In the genomic region with DNA sequence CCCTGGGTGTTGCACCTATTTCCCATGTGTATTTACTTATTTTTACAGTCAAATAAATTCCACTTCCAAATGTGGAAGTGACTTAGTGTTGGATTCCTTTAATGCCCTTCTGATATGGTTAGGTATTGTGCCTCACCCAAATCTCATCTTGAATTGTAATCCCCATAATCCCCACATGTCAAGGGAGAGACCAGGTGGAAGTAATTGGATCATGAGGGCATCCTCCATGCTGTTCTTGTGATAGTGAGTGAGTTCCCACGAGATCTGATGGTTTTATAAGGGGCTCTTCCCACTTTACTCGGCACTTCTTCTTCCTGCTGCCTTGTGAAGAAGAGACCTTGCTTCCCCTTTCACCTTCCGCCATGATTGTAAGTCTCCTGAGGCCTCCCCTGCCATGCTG, we compare ENCODE assay signal across 34 cellular contexts.
"Had no signal": no experiment of that assay in that cellular context is flagged by ENCODE, and none has a peak within 500 bp of the region (broad histone marks: within the 10 kb centered on the region; RNA-seq: fewer than 3 reads in every experiment).

No MANE protein-coding gene starts in this region.

- H3K36me3 Mint-ChIP-seq: activated CD4-positive, alpha-beta memory T cell treated with anti-CD3 and anti-CD28 coated beads for 36 hours; activated naive CD4-positive, alpha-beta T cell treated with anti-CD3 and anti-CD28 coated beads, Interleukin-2, amount 50 U/mL, for 72 hours; WTC11 had no signal

- ATAC-seq: activated CD4-positive, alpha-beta T cell treated with anti-CD3 and anti-CD28 coated beads for 36 hours; activated CD4-positive, CD25-positive, alpha-beta regulatory T cell treated with anti-CD3 and anti-CD28 coated beads, Interleukin-2, amount 50 U/mL, for 24 hours; activated naive CD4-positive, alpha-beta T cell treated with anti-CD3 and anti-CD28 coated beads, Interleukin-2, amount 50 U/mL, for 72 hours; activated T-cell treated with anti-CD3 and anti-CD28 coated beads, Interleukin-2, amount 50 U/mL, for 4 hours; body of pancreas; Panc1; WTC11 had no signal

- H3K27ac ChIP-seq: adrenal gland, body of pancreas, breast epithelium, SJCRH30, SK-N-MC had no signal

- H3K36me3 ChIP-seq: adrenal gland, breast epithelium, MG63, SJCRH30 had no signal

- H3K4me3 Mint-ChIP-seq: activated CD4-positive, alpha-beta memory T cell treated with anti-CD3 and anti-CD28 coated beads for 36 hours; activated CD4-positive, alpha-beta T cell treated with anti-CD3 and anti-CD28 coated beads for 36 hours; activated CD4-positive, alpha-beta T cell treated with anti-CD3 and anti-CD28 coated beads, Interleukin-2, amount 10 ng/mL, durations not matched to agents 7 days and 5 days; activated naive CD4-positive, alpha-beta T cell treated with anti-CD3 and anti-CD28 coated beads for 36 hours; activated T-cell treated with anti-CD3 and anti-CD28 coated beads, Interleukin-2, amount 50 U/mL, for 4 hours; activated T-helper 1 cell treated with anti-CD3 and anti-CD28 coated beads, Interleukin-12 subunit alpha, Interleukin-12 subunit beta, Interleukin-2, Interleukin-4 antibody, amounts not matched to agents 30 ng/mL and 10 ng/mL and 1 ng/mL, durations not matched to agents 14 hours and 24 hours and 36 hours; T-helper 1 cell treated with Interleukin-12 subunit alpha and Interleukin-12 subunit beta and Interleukin-4 antibody, amounts not matched to agents 30 μg/mL and 1 μg/mL, for 36 hours; T-helper 2 cell treated with Interferon-gamma antibody and Interleukin-4, amounts not matched to agents 5 μg/mL and 100 μg/mL, for 36 hours; WTC11 had no signal

- H3K4me1 Mint-ChIP-seq: activated CD4-positive, alpha-beta T cell treated with anti-CD3 and anti-CD28 coated beads for 36 hours; activated CD4-positive, alpha-beta T cell treated with anti-CD3 and anti-CD28 coated beads, Interleukin-2, amount 10 ng/mL, durations not matched to agents 7 days and 5 days had no signal

- H3K9me3 Mint-ChIP-seq: activated CD4-positive, alpha-beta memory T cell treated with anti-CD3 and anti-CD28 coated beads for 36 hours; activated CD4-positive, alpha-beta T cell treated with anti-CD3 and anti-CD28 coated beads, Interleukin-2, amount 10 ng/mL, durations not matched to agents 7 days and 5 days; activated naive CD4-positive, alpha-beta T cell treated with anti-CD3 and anti-CD28 coated beads for 36 hours; activated naive CD4-positive, alpha-beta T cell treated with anti-CD3 and anti-CD28 coated beads, Interleukin-2, amount 50 U/mL, for 72 hours; activated T-cell treated with anti-CD3 and anti-CD28 coated beads, Interleukin-2, amount 50 U/mL, for 4 hours; activated T-helper 1 cell treated with anti-CD3 and anti-CD28 coated beads, Interleukin-12 subunit alpha, Interleukin-12 subunit beta, Interleukin-2, Interleukin-4 antibody, amounts not matched to agents 30 ng/mL and 10 ng/mL and 1 ng/mL, durations not matched to agents 14 hours and 24 hours and 36 hours; T-helper 1 cell treated with Interleukin-12 subunit alpha and Interleukin-12 subunit beta and Interleukin-4 antibody, amounts not matched to agents 30 μg/mL and 1 μg/mL, for 36 hours; T-helper 2 cell treated with Interferon-gamma antibody and Interleukin-4, amounts not matched to agents 5 μg/mL and 100 μg/mL, for 36 hours had no signal

- DNase-seq: activated CD4-positive, alpha-beta memory T cell treated with anti-CD3 and anti-CD28 coated beads for 36 hours; activated CD4-positive, alpha-beta T cell treated with anti-CD3 and anti-CD28 coated beads for 36 hours; activated CD4-positive, alpha-beta T cell treated with anti-CD3 and anti-CD28 coated beads, Interleukin-2, amount 10 ng/mL, durations not matched to agents 7 days and 5 days; activated CD8-positive, alpha-beta memory T cell treated with anti-CD3 and anti-CD28 coated beads, Interleukin-2, amount 50 U/mL, for 4 hours; activated gamma-delta T cell treated with Interleukin-2 at 50 U/mL for 16 hours; activated naive CD4-positive, alpha-beta T cell treated with anti-CD3 and anti-CD28 coated beads for 36 hours; activated T-cell treated with anti-CD3 and anti-CD28 coated beads for 4 hours; activated T-cell treated with anti-CD3 and anti-CD28 coated beads, Interleukin-2, amount 50 U/mL, for 4 hours; adrenal gland; body of pancreas; cerebellar nuclear complex; Kasumi-1; KG1; NCI-H1092; NCI-H1436 treated with DMSO at 0.1 percent for 48 hours; NCI-H1694 treated with DMSO at 0.1 percent for 48 hours; NCI-H2029; NCI-H345; NCI-H526 treated with DMSO at 0.1 percent for 48 hours; NCI-H774; SHP77 had no signal

- H3K9me3 ChIP-seq: adrenal gland, body of pancreas, breast epithelium, MG63, SJCRH30 had no signal

- H3K27me3 ChIP-seq: adrenal gland, body of pancreas, breast epithelium, MG63, SJCRH30 had no signal

- H3K4me3 ChIP-seq: adrenal gland, body of pancreas, breast epithelium, MG63, SJCRH30, SK-N-MC had no signal

- FAIRE-seq: astrocyte, TTC549 had no signal

- H3K27ac Mint-ChIP-seq: activated CD4-positive, alpha-beta memory T cell treated with anti-CD3 and anti-CD28 coated beads for 36 hours; activated CD4-positive, alpha-beta T cell treated with anti-CD3 and anti-CD28 coated beads for 36 hours; activated CD4-positive, alpha-beta T cell treated with anti-CD3 and anti-CD28 coated beads, Interleukin-2, amount 10 ng/mL, durations not matched to agents 7 days and 5 days; activated naive CD4-positive, alpha-beta T cell treated with anti-CD3 and anti-CD28 coated beads for 36 hours; activated naive CD4-positive, alpha-beta T cell treated with anti-CD3 and anti-CD28 coated beads, Interleukin-2, amount 50 U/mL, for 72 hours; activated T-helper 1 cell treated with anti-CD3 and anti-CD28 coated beads, Interleukin-12 subunit alpha, Interleukin-12 subunit beta, Interleukin-2, Interleukin-4 antibody, amounts not matched to agents 30 ng/mL and 10 ng/mL and 1 ng/mL, durations not matched to agents 14 hours and 24 hours and 36 hours; T-helper 1 cell treated with Interleukin-12 subunit alpha and Interleukin-12 subunit beta and Interleukin-4 antibody, amounts not matched to agents 30 μg/mL and 1 μg/mL, for 36 hours; T-helper 2 cell treated with Interferon-gamma antibody and Interleukin-4, amounts not matched to agents 5 μg/mL and 100 μg/mL, for 36 hours; WTC11 had no signal

- H3K4me1 ChIP-seq: adrenal gland, body of pancreas, breast epithelium, SJCRH30 had no signal
